In the genomic region with DNA sequence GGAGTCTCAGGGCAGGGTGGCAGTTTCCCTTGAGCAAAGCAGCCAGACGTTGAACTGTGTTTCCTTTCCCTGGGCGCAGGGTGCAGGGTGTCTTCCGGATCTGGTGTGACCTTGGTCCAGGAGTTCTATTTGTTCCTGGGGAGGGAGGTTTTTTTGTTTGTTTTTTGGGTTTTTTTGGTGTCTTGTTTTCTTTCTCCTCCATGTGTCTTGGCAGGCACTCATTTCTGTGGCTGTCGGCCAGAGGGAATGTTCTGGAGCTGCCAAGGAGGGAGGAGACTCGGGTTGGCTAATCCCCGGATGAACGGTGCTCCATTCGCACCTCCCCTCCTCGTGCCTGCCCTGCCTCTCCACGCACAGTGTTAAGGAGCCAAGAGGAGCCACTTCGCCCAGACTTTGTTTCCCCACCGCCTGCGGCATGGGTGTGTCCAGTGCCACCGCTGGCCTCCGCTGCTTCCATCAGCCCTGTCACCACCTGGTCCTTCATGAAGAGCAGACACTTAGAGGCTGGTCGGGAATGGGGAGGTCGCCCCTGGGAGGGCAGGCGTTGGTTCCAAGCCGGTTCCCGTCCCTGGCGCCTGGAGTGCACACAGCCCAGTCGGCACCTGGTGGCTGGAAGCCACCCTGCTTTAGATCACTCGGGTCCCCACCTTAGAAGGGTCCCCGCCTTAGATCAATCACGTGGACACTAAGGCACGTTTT, we compare ENCODE assay signal across 1 cellular context.
TF ChIP-seq lines count a peak whose summit lies in the region.

No MANE protein-coding gene starts in this region.

TF ChIP-seq in K562, 482 proteins besides CTCF, POLR2A, EP300 and RAD21:
- TF ChIP-seq TBP (optimal IDR thresholded peaks at IDR 0.05; ENCODE audit: low read depth, low read length), result no peak
- no peak for TF ChIP-seq TAL1 (IDR thresholded peaks at IDR 0.05)
- no peak for TF ChIP-seq ZNF3 (CRISPR knock-in tag; IDR thresholded peaks at IDR 0.05)
- TF ChIP-seq SOX6 (IDR thresholded peaks at IDR 0.05), result no peak
- TF ChIP-seq MCM3 (IDR thresholded peaks at IDR 0.05), result no peak
- TF ChIP-seq FOS (IDR thresholded peaks at IDR 0.05; ENCODE audit: extremely low read depth, insufficient read length), result no peak
- no peak for TF ChIP-seq CREBBP (IDR thresholded peaks at IDR 0.05; ENCODE audit: low read depth, low read length)
